ENCODE assay signal across 26 cellular contexts in the genomic region with DNA sequence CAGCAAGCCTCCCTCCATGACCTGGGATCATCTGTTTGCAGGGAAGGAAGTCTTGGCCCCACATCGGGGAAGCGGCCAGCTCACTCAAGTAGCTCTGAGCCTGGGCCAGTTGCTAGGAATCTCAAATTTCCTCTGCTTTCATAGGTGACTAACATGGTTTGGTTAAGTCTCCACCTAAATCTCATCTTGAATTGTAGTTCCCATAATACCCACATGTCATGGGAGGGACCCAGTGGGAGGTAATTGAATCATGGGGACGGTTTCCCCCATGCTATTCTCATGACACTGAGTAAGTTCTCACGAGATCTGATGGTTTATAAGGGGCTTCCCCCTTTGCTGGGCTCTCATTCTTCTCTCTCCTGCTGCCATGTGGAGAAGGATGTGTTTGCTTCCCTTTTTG.
DNase-seq lines count a peak whose midpoint lies in the region; TF ChIP-seq lines count a peak whose summit lies in the region.
"Had no signal": no experiment of that assay in that cellular context is flagged by ENCODE, and none has a peak within 500 bp of the region (broad histone marks: within the 10 kb centered on the region; RNA-seq: fewer than 3 reads in every experiment).

No MANE protein-coding gene starts in this region.

- DNase-seq in activated T-cell treated with anti-CD3 and anti-CD28 coated beads for 24 hours (ENCODE audit: low read depth) (peak; percentile 18), A172 (ENCODE audit: low spot score) (peak; percentile 21), HT1080 (ENCODE audit: low read depth) (peak; percentile 62), brain microvascular endothelial cell (peak; percentile 29), SK-N-DZ (ENCODE audit: low spot score) (no peak), HuH-7.5 (ENCODE audit: low spot score) (no peak), T-helper 2 cell (no peak)
- DNase-seq in activated T-cell treated with anti-CD3 and anti-CD28 coated beads, Interleukin-2, amount 50 U/mL, for 1 hour, result no peak
- DNase-seq: ACHN; activated naive CD8-positive, alpha-beta T cell treated with anti-CD3 and anti-CD28 coated beads, Interleukin-2, amount 10 ng/mL, durations not matched to agents 7 days and 5 days; CD8-positive, alpha-beta memory T cell; DMS 273 treated with DMSO at 0.1 percent for 48 hours; EL; foreskin keratinocyte; GOT3; heart left ventricle; kidney; NCI-H1092; NCI-H1694; NCI-H446 treated with DMSO at 0.1 percent for 48 hours; NCI-H82; SJCRH30; stimulated activated CD4-positive, alpha-beta T cell treated with anti-CD3 and anti-CD28 coated beads, Interleukin-4, amount 100 ng/mL, for 1 hour; T1000 had no signal

- no peaks in the 10 kb centered on the region for H3K27me3 ChIP-seq in brain microvascular endothelial cell (replicated peaks)
- H3K27me3 ChIP-seq: foreskin keratinocyte, heart left ventricle, neural progenitor cell, right atrium auricular region, SJCRH30 had no signal

- H3K4me3 ChIP-seq in brain microvascular endothelial cell (ENCODE audit: low read depth, low read length), result no peak overlapping the region
- H3K4me3 ChIP-seq: heart left ventricle, neural progenitor cell, right atrium auricular region, SJCRH30 had no signal

- H3K36me3 ChIP-seq in brain microvascular endothelial cell (replicated peaks), result no peaks in the 10 kb centered on the region
- H3K36me3 ChIP-seq: heart left ventricle, neural progenitor cell, right atrium auricular region, SJCRH30 had no signal

- in situ Hi-C loops in brain microvascular endothelial cell (cut with HindIII; ENCODE audit: low pct_ligation_motif_present, low sequenced_read_pairs), result no loop called here

- TF ChIP-seq CTCF in brain microvascular endothelial cell (IDR thresholded peaks at IDR 0.05; ENCODE audit: low read depth, low read length, missing control alignments), result no peak

- H3K27ac ChIP-seq in brain microvascular endothelial cell, result no peak overlapping the region
- H3K27ac ChIP-seq: foreskin keratinocyte, heart left ventricle, neural progenitor cell, right atrium auricular region, SJCRH30 had no signal

Comparison
In these comparisons a context has a peak if more than half of its experiments do, and no peak if none do; other contexts are left out.
1. DNase-seq: peak in activated T-cell treated with anti-CD3 and anti-CD28 coated beads for 24 hours (single experiment), A172 (single experiment), HT1080 (single experiment) and brain microvascular endothelial cell (single experiment); none in activated T-cell treated with anti-CD3 and anti-CD28 coated beads, Interleukin-2, amount 50 U/mL, for 1 hour (single experiment), SK-N-DZ (single experiment), HuH-7.5 (single experiment) and T-helper 2 cell (0 of 5).